ENCODE assay signal across 17 cellular contexts in the genomic region with DNA sequence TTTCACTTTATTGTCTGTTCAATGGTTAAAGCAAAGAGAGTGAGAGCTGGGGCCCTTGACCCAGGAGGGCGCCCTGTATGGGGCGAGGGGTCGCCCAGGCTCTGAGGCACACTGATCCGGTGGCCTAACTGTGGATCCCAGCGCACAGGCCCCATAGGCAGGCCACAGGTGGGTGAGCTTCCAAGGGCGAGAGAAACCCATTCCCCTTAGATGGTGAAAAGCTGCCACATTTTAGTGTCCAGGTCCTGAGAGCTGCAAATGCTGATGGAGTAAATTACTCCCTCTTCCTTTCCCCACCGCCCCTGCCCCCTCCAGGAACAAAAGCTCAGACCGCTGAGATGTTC. TPM values are rescaled to one million over a fixed set of nuclear protein-coding genes. Genes with fewer than 3 reads are reported as not detected.
"Had no signal": no experiment of that assay in that cellular context is flagged by ENCODE, and none has a peak within 500 bp of the region (broad histone marks: within the 10 kb centered on the region; RNA-seq: fewer than 3 reads in every experiment).

No MANE protein-coding gene starts in this region.

- H3K9me3 ChIP-seq: breast epithelium, lower lobe of right lung, stomach, thoracic aorta had no signal

- H3K4me1 ChIP-seq: breast epithelium had no signal

- DNase-seq: activated CD4-positive, alpha-beta memory T cell treated with anti-CD3 and anti-CD28 coated beads, Interleukin-2, amount 10 ng/mL, durations not matched to agents 7 days and 5 days; anterior cingulate cortex; glutamatergic neuron; immature natural killer cell; lower lobe of right lung; midbrain; stimulated activated CD4-positive, alpha-beta T cell treated with anti-CD3 and anti-CD28 coated beads, Interleukin-4, amount 100 ng/mL, for 24 hours; stomach; T-helper 9 cell had no signal

- H3K36me3 ChIP-seq: breast epithelium, lower lobe of right lung, stomach, thoracic aorta had no signal

- H3K27ac Mint-ChIP-seq: activated CD4-positive, alpha-beta memory T cell treated with anti-CD3 and anti-CD28 coated beads, Interleukin-2, amount 10 ng/mL, durations not matched to agents 7 days and 5 days; activated CD4-positive, alpha-beta T cell treated with anti-CD3 and anti-CD28 coated beads for 36 hours; activated naive CD4-positive, alpha-beta T cell treated with anti-CD3 and anti-CD28 coated beads, Interleukin-2, amount 50 U/mL, for 24 hours; immature natural killer cell had no signal

- H3K36me3 Mint-ChIP-seq: immature natural killer cell had no signal

- H3K4me3 Mint-ChIP-seq: activated CD4-positive, alpha-beta memory T cell treated with anti-CD3 and anti-CD28 coated beads, Interleukin-2, amount 10 ng/mL, durations not matched to agents 7 days and 5 days; activated CD4-positive, alpha-beta T cell treated with anti-CD3 and anti-CD28 coated beads for 36 hours had no signal

- H3K4me3 ChIP-seq: breast epithelium, lower lobe of right lung, stomach had no signal

- H3K27ac ChIP-seq: breast epithelium, lower lobe of right lung, stomach, thoracic aorta, VCaP had no signal

- ATAC-seq: activated CD4-positive, alpha-beta T cell treated with anti-CD3 and anti-CD28 coated beads for 36 hours; esophagus mucosa; lower lobe of right lung had no signal

- H3K9me3 Mint-ChIP-seq: activated CD4-positive, alpha-beta memory T cell treated with anti-CD3 and anti-CD28 coated beads, Interleukin-2, amount 10 ng/mL, durations not matched to agents 7 days and 5 days; activated naive CD4-positive, alpha-beta T cell treated with anti-CD3 and anti-CD28 coated beads, Interleukin-2, amount 50 U/mL, for 24 hours; immature natural killer cell had no signal

RNA-seq across cellular contexts. Expression of gene DLX2, which starts 5.9 kb away (rescaled TPM):
- total RNA-seq: activated CD4-positive, alpha-beta memory T cell treated with anti-CD3 and anti-CD28 coated beads, Interleukin-2, amount 10 ng/mL, durations not matched to agents 7 days and 5 days; activated CD4-positive, alpha-beta T cell treated with anti-CD3 and anti-CD28 coated beads for 36 hours; dermis microvascular lymphatic vessel endothelial cell; esophagus mucosa; lower lobe of right lung; stomach; urinary bladder had no signal

RNA-seq across cellular contexts. Expression of gene DLX1, which starts 23.3 kb away (rescaled TPM):
- total RNA-seq: activated CD4-positive, alpha-beta T cell treated with anti-CD3 and anti-CD28 coated beads for 36 hours; esophagus mucosa; lower lobe of right lung had no signal
- polyA plus RNA-seq: immature natural killer cell had no signal
